ENCODE assay signal across 1 cellular context in the genomic region with DNA sequence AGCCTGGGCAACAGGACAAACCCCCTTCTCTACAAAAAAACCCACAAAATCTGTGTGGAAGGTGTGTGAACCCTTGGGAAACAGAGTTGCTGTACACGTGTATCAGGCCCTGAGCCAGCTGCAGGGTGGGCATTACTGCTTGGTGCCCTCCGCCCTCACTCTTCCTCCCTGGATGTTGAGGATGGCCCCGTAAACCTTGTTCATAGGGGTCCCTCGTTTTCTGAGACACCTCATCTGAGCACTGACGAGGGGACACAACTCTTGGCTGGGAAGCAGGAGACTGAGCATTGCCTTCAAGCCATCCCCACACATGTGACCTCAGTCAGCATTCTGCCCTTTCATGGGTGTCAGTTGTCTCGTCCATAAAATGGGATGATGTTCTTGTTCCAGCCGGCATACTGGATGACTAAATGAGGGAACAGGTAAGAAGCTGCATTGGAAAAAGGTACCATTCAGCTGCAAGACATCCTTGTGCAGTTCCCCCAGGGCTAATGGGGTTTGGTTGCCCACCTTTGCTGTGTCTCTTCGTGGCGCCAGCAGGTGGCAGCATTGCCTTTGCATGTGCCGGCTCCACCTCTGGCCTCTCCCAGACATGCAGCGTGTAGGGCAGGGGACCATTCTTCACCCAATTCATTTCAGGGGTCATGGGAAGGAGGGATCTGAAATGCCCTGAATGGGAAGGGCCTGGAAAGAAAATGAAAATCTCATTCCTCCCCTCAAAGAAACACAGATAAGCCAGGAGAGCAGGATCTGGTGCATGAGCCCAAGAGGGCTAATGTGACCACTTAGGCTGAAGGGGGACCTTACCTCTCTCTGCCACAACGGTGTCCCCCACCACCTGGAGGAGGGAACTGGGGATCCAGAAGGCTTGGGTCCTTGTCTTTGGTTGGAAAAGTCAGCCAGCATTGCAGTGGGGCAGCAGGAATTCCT.
TF ChIP-seq lines count a peak whose summit lies in the region.

No MANE protein-coding gene starts in this region.

TF ChIP-seq in K562, 482 proteins besides CTCF, POLR2A, EP300 and RAD21 (continued from another document):
- TF ChIP-seq DEAF1 (CRISPR knock-in tag; IDR thresholded peaks at IDR 0.05) (peak; percentile 80), USF1 (CRISPR knock-in tag; IDR thresholded peaks at IDR 0.05) (peak; percentile 45; the same call in 1 of the 2 replicates), ZBTB12 (CRISPR knock-in tag; IDR thresholded peaks at IDR 0.05) (no peak), XRCC3 (IDR thresholded peaks at IDR 0.05) (no peak), L3MBTL2 (IDR thresholded peaks at IDR 0.05) (peak; percentile 18; the same call in 1 of the 2 replicates), SP1 (CRISPR knock-in tag; IDR thresholded peaks at IDR 0.05) (peak; percentile 49; the same call in 1 of the 2 replicates), KDM2B (CRISPR knock-in tag; IDR thresholded peaks at IDR 0.05) (0 out of 2 replicates have a peak, but pooled peaks have one; percentile 23)
- TF ChIP-seq, protein P1, sequence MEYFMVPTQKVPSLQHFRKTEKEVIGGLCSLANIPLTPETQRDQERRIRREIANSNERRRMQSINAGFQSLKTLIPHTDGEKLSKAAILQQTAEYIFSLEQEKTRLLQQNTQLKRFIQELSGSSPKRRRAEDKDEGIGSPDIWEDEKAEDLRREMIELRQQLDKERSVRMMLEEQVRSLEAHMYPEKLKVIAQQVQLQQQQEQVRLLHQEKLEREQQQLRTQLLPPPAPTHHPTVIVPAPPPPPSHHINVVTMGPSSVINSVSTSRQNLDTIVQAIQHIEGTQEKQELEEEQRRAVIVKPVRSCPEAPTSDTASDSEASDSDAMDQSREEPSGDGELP (CRISPR knock-in tag; IDR thresholded peaks at IDR 0.05; ENCODE audit: borderline replicate concordance), result peak; percentile 68; the same call in 1 of the 2 replicates
